Comparison of ENCODE assay signal across 25 cellular contexts in genomic region chr3:86828751-86829150, GRCh38.
A peak's percentile ranks its signal among the peaks of the same experiment; 100 is the strongest.
DNase-seq lines count a peak whose midpoint lies in the region; ATAC-seq, FAIRE-seq and TF ChIP-seq lines count a peak whose summit lies in the region.
"Had no signal": no experiment of that assay in that cellular context is flagged by ENCODE, and none has a peak within 500 bp of the region (broad histone marks: within the 10 kb centered on the region; RNA-seq: fewer than 3 reads in every experiment).

No MANE protein-coding gene starts in this region.

- H3K27ac ChIP-seq in astrocyte (ENCODE audit: low read depth, low read length) (no peak overlapping the region), neural progenitor cell (no peak overlapping the region)
- H3K27ac ChIP-seq: 22Rv1, BLaER1, RWPE1 had no signal

- H3K4me3 Mint-ChIP-seq in astrocyte (ENCODE audit: unreplicated experiment) (no peak overlapping the region), neural progenitor cell (no peak overlapping the region)
- no peak overlapping the region for H3K4me3 Mint-ChIP-seq in stimulated activated memory B cell treated with anti-CD40 and anti-IgM and Interleukin-4, amounts not matched to agents 10 μg/mL and 1 μg/mL and 100 μg/mL, for 72 hours
- H3K4me3 Mint-ChIP-seq: CD4-positive, CD25-positive, alpha-beta regulatory T cell had no signal

- H3K36me3 ChIP-seq in astrocyte (ENCODE audit: insufficient read depth, low read length), result no peaks in the 10 kb centered on the region
- no peaks in the 10 kb centered on the region for H3K36me3 ChIP-seq in neural progenitor cell
- H3K36me3 ChIP-seq: BLaER1 had no signal

- H3K9ac ChIP-seq in astrocyte (ENCODE audit: low read length), result no peak overlapping the region
- H3K9ac ChIP-seq in neural progenitor cell, result no peak overlapping the region
- H3K9ac ChIP-seq: BLaER1 had no signal

- H3K4me3 ChIP-seq in astrocyte (ENCODE audit: insufficient read depth, low read depth, low read length) (no peak overlapping the region), neural progenitor cell (no peak overlapping the region)
- H3K4me3 ChIP-seq: BLaER1 had no signal

- no peak overlapping the region for H3K4me2 ChIP-seq in astrocyte (ENCODE audit: low read length)
- no peak overlapping the region for H3K4me2 ChIP-seq in neural progenitor cell
- H3K4me2 ChIP-seq: BLaER1 had no signal

- peak; percentile 9 for FAIRE-seq in astrocyte (lab: Jason Lieb, UNC)
- FAIRE-seq: GM19239, H54, HepG2 had no signal

- peak; percentile 28 for DNase-seq in NCI-H2171 treated with DMSO at 0.1 percent for 48 hours (lab: John Stamatoyannopoulos, UW)
- no peak for DNase-seq in NCI-H2171 (lab: John Stamatoyannopoulos, UW)
- peak; percentile 18 for DNase-seq in astrocyte (ENCODE audit: low read depth)
- DNase-seq in neural progenitor cell (ENCODE audit: low spot score), result no peak
- no peak for DNase-seq in NCI-H526 treated with DMSO at 0.1 percent for 48 hours (lab: John Stamatoyannopoulos, UW)
- no peak for DNase-seq in activated CD4-positive, alpha-beta T cell treated with anti-CD3 and anti-CD28 coated beads, Interleukin-2, amount 50 U/mL, for 1 hour
- DNase-seq in NCI-H1105 (lab: John Stamatoyannopoulos, UW), result no peak
- DNase-seq: ACHN; CD4-positive, CD25-positive, alpha-beta regulatory T cell; DMS153; Karpas-422; MV-4-11; NCI-H1417; NCI-H1930; NCI-H2107; NCI-H446 treated with DMSO at 0.1 percent for 48 hours; SHP77 had no signal

- H3K9me3 ChIP-seq in astrocyte (ENCODE audit: insufficient read depth, low read depth, low read length), result no peaks in the 10 kb centered on the region
- H3K9me3 ChIP-seq in neural progenitor cell (ENCODE audit: low read depth), result no peaks in the 10 kb centered on the region
- H3K9me3 ChIP-seq: BLaER1 had no signal

- H3K9me3 Mint-ChIP-seq in astrocyte (ENCODE audit: unreplicated experiment), result no peaks in the 10 kb centered on the region
- H3K9me3 Mint-ChIP-seq in neural progenitor cell, result peaks cover 2% of the 10 kb centered on the region
- peaks cover 6% of the 10 kb centered on the region for H3K9me3 Mint-ChIP-seq in stimulated activated memory B cell treated with anti-CD40 and anti-IgM and Interleukin-4, amounts not matched to agents 10 μg/mL and 1 μg/mL and 100 μg/mL, for 72 hours

- peak; percentile 8 for ATAC-seq in stimulated activated memory B cell treated with anti-CD40 and anti-IgM and Interleukin-4, amounts not matched to agents 10 μg/mL and 1 μg/mL and 100 μg/mL, for 72 hours
- ATAC-seq: HepG2, Panc1 had no signal

- H3K4me1 ChIP-seq in astrocyte (ENCODE audit: insufficient read depth, low read length) (no peaks in the 10 kb centered on the region), neural progenitor cell (peaks cover 6% of the 10 kb centered on the region)
- H3K4me1 ChIP-seq: BLaER1 had no signal

- H3K27ac Mint-ChIP-seq in astrocyte (ENCODE audit: unreplicated experiment) (no peak overlapping the region), neural progenitor cell (no peak overlapping the region)
- no peak overlapping the region for H3K27ac Mint-ChIP-seq in stimulated activated memory B cell treated with anti-CD40 and anti-IgM and Interleukin-4, amounts not matched to agents 10 μg/mL and 1 μg/mL and 100 μg/mL, for 72 hours
- H3K27ac Mint-ChIP-seq: CD4-positive, CD25-positive, alpha-beta regulatory T cell had no signal

- no peaks in the 10 kb centered on the region for H3K27me3 ChIP-seq in astrocyte (ENCODE audit: insufficient read depth, low read length)
- H3K27me3 ChIP-seq in neural progenitor cell, result no peaks in the 10 kb centered on the region
- H3K27me3 ChIP-seq: BLaER1 had no signal

- H3K79me2 ChIP-seq in astrocyte (ENCODE audit: insufficient read depth, low read length), result no peaks in the 10 kb centered on the region
- H3K79me2 ChIP-seq in neural progenitor cell (ENCODE audit: low read depth), result no peaks in the 10 kb centered on the region

- H4K20me1 ChIP-seq in astrocyte (ENCODE audit: insufficient read depth, low read length) (no peaks in the 10 kb centered on the region), neural progenitor cell (ENCODE audit: low read depth) (no peaks in the 10 kb centered on the region)
- H4K20me1 ChIP-seq: BLaER1 had no signal

- H3K4me1 Mint-ChIP-seq in astrocyte (ENCODE audit: low read depth, unreplicated experiment) (no peaks in the 10 kb centered on the region), neural progenitor cell (peaks cover 3% of the 10 kb centered on the region)
- H3K4me1 Mint-ChIP-seq in stimulated activated memory B cell treated with anti-CD40 and anti-IgM and Interleukin-4, amounts not matched to agents 10 μg/mL and 1 μg/mL and 100 μg/mL, for 72 hours, result no peaks in the 10 kb centered on the region
- H3K4me1 Mint-ChIP-seq: CD4-positive, CD25-positive, alpha-beta regulatory T cell had no signal

- H3K36me3 Mint-ChIP-seq in astrocyte (ENCODE audit: low read depth, unreplicated experiment) (no peaks in the 10 kb centered on the region), neural progenitor cell (no peaks in the 10 kb centered on the region)
- H3K36me3 Mint-ChIP-seq in stimulated activated memory B cell treated with anti-CD40 and anti-IgM and Interleukin-4, amounts not matched to agents 10 μg/mL and 1 μg/mL and 100 μg/mL, for 72 hours, result no peaks in the 10 kb centered on the region
- H3K36me3 Mint-ChIP-seq: CD4-positive, CD25-positive, alpha-beta regulatory T cell had no signal

- H3K27me3 Mint-ChIP-seq in astrocyte (ENCODE audit: low read depth, unreplicated experiment), result no peaks in the 10 kb centered on the region
- no peaks in the 10 kb centered on the region for H3K27me3 Mint-ChIP-seq in neural progenitor cell (ENCODE audit: insufficient read depth, low read depth)
- no peaks in the 10 kb centered on the region for H3K27me3 Mint-ChIP-seq in stimulated activated memory B cell treated with anti-CD40 and anti-IgM and Interleukin-4, amounts not matched to agents 10 μg/mL and 1 μg/mL and 100 μg/mL, for 72 hours
- H3K27me3 Mint-ChIP-seq: CD4-positive, CD25-positive, alpha-beta regulatory T cell had no signal

- H3F3A ChIP-seq in neural progenitor cell (ENCODE audit: low read depth), result no peaks in the 10 kb centered on the region

- TF ChIP-seq CTCF in astrocyte (IDR thresholded peaks at IDR 0.05; ENCODE audit: insufficient read depth, low read depth, low read length) (no peak), neural progenitor cell (IDR thresholded peaks at IDR 0.05) (no peak)

- H2AFZ ChIP-seq in astrocyte (ENCODE audit: low read depth, low read length), result no peak overlapping the region
- peak overlapping the region; percentile 0 for H2AFZ ChIP-seq in neural progenitor cell (replicated peaks)

Comparison
In these comparisons a context has a peak if more than half of its experiments do, and no peak if none do; other contexts are left out.
1. DNase-seq: peak in NCI-H2171 treated with DMSO at 0.1 percent for 48 hours (single experiment) and astrocyte (single experiment); none in NCI-H2171 (single experiment), neural progenitor cell (single experiment), NCI-H526 treated with DMSO at 0.1 percent for 48 hours (single experiment), activated CD4-positive, alpha-beta T cell treated with anti-CD3 and anti-CD28 coated beads, Interleukin-2, amount 50 U/mL, for 1 hour (single experiment) and NCI-H1105 (single experiment).